In the genomic region with DNA sequence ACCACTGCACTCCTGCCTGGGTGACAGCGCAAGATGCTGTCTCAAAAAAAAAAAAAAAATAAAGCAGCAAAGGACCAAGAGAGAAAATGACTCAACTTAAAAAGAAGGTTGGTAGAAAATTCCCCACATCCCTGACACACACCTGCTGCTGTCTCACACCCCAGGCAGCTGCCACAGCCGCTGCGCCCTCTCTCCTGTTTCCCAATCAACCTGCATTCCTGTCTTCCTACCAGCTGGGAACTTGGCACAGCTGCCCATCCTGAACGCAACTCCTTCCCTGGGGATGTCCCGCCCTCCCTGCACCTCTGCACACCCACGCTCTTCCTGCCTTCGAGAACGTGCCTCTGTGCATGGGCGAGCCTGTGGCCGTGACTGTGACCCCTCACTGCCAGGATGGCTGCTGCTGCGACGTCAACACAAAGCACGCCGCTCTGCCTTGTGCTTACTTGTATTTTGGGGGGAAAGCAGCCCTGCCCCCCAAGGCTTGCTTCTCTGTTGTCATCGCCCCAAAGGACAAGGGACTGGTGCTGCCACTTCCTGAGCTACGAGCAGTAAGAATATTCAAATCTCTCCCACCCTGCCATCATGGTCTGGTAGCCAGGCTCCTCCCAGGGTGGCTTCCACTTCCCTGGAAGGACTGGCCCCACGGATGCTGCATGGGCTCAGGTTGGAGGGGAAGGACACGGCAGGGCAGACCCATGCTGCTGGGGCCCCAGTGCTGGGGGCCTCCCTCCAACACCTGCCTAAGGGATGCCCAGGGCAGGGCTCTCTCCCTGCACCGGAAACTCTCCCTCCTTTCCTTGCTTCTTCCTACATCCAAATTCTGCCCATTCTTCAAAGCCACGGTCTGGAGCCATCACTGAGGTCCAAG, we compare ENCODE assay signal across 7 cellular contexts. TPM values are rescaled to one million over a fixed set of nuclear protein-coding genes. Genes with fewer than 3 reads are reported as not detected.
A peak's percentile ranks its signal among the peaks of the same experiment; 100 is the strongest.
DNase-seq lines count a peak whose midpoint lies in the region; ATAC-seq, FAIRE-seq and TF ChIP-seq lines count a peak whose summit lies in the region.

No MANE protein-coding gene starts in this region.

- no peak for FAIRE-seq in H1 (lab: Jason Lieb, UNC)

- H2BK120ac ChIP-seq in H1 (replicated peaks; ENCODE audit: low read depth, low read length) (no peak overlapping the region), trophoblast cell (ENCODE audit: insufficient read depth, low read length, poor library complexity) (no peak overlapping the region)

- H4K91ac ChIP-seq in H1 (replicated peaks; ENCODE audit: insufficient read length, low read length) (peak overlapping the region; percentile 52), trophoblast cell (ENCODE audit: low read depth, low read length) (no peak overlapping the region)

- H2BK15ac ChIP-seq in H1 (ENCODE audit: low read length): no peak overlapping the region

- H3K18ac ChIP-seq in H1 (ENCODE audit: extremely low read depth, low read length) (peak overlapping the region; percentile 24; the same call in 1 of the 2 replicates), trophoblast cell (ENCODE audit: low read length) (peak overlapping the region; percentile 5)

- H3K4me2 ChIP-seq in OCI-LY7 (ENCODE audit: low read length) (peak overlapping the region; percentile 88), H1 (ENCODE audit: insufficient read depth in 1 of 2, low read depth in 2 of 2, low read length in 2 of 2) (0 out of 4 replicates have a peak overlapping the region, but pooled peaks of 1 of the 2 experiments have one; percentile 4), trophoblast cell (ENCODE audit: low read length) (no peak overlapping the region)

- H2AK5ac ChIP-seq in H1 (ENCODE audit: low read depth, low read length) (0 out of 2 replicates have a peak overlapping the region, but pooled peaks have one; percentile 32), trophoblast cell (ENCODE audit: low read length) (no peak overlapping the region)

- no peak overlapping the region for H3K56ac ChIP-seq in H1 (replicated peaks; ENCODE audit: insufficient read length, low read depth, low read length)

- BruUV-seq in OCI-LY7 (replicated peaks; lab: Mats Ljungman, UMichigan): no TSS peak

- H4K20me1 ChIP-seq in OCI-LY7 (ENCODE audit: insufficient read depth, low read length): peaks cover 31% of the 10 kb centered on the region
- peaks cover 12 to 51% of the 10 kb centered on the region in 2 experiments for H4K20me1 ChIP-seq in H1 (replicated peaks in 1 of 2; ENCODE audit: control insufficient read depth in 1 of 2, insufficient read depth in 2 of 2, low read length in 2 of 2)

- intact Hi-C loops in OCI-LY7 (cut with micrococcal nuclease; ENCODE audit: unreplicated experiment): no loop called here

- no peak overlapping the region for H2AFZ ChIP-seq in OCI-LY7 (ENCODE audit: low read length)
- H2AFZ ChIP-seq in H1 (ENCODE audit: low read length): no peak overlapping the region
- no peak overlapping the region for H2AFZ ChIP-seq in trophoblast cell (ENCODE audit: insufficient read depth, low read length, poor library complexity)

- H3K4me3 ChIP-seq in OCI-LY7 (ENCODE audit: low read depth, low read length, poor library complexity, severe bottlenecking) (peak overlapping the region; percentile 47), H1 (ENCODE audit: extremely low read depth in 1 of 4, insufficient read depth in 2 of 4, low read depth in 3 of 4, low read length in 4 of 4) (no peak overlapping the region), trophoblast cell (ENCODE audit: low read depth, low read length) (peak overlapping the region; percentile 41)

- H3K27me3 ChIP-seq in H1 (replicated peaks in 1 of 4; ENCODE audit: control insufficient read depth in 3 of 4, extremely low read depth in 1 of 4, insufficient read depth in 3 of 4, low read length in 3 of 4): no peaks in the 10 kb centered on the region
- no peaks in the 10 kb centered on the region for H3K27me3 ChIP-seq in trophoblast cell (ENCODE audit: insufficient read depth, low read length)

- no peak overlapping the region for H3K14ac ChIP-seq in H1 (ENCODE audit: insufficient read length)
- H3K14ac ChIP-seq in trophoblast cell (ENCODE audit: low read length): no peak overlapping the region

- H2BK5ac ChIP-seq in H1 (ENCODE audit: low read depth, low read length) (peak overlapping the region; percentile 88), trophoblast cell (ENCODE audit: low read depth, low read length, poor library complexity) (no peak overlapping the region)

- H2BK12ac ChIP-seq in H1 (ENCODE audit: low read depth, low read length) (peak overlapping the region; percentile 72; the same call in 1 of the 2 replicates), trophoblast cell (ENCODE audit: low read length) (no peak overlapping the region)

- peaks cover 10% of the 10 kb centered on the region; the same call in 1 of the 2 replicates for H3K36me3 ChIP-seq in OCI-LY7 (ENCODE audit: insufficient read depth, low read length)
- H3K36me3 ChIP-seq in H1 (ENCODE audit: control insufficient read depth in 2 of 4, insufficient read depth in 4 of 4, low read length in 3 of 4): no peaks in the 10 kb centered on the region
- peaks cover 13 to 29% of the 10 kb centered on the region in 2 experiments for H3K36me3 ChIP-seq in trophoblast cell (ENCODE audit: control insufficient read depth in 1 of 2, insufficient read depth in 2 of 2, low read length in 2 of 2)

- CTCF ChIA-PET in OCI-LY7 (lab: Charles Lee; ENCODE audit: unreplicated experiment) (no interaction called here), H1 (lab: Charles Lee; ENCODE audit: partially characterized antibody) (interaction anchor here (0.7 to 2.0 kb wide), 6 partner anchors 10 to 147 kb away, joined by 3 to 5 read pairs (median 4); no protein-coding TSS in a partner anchor)

- peak; percentile 36 for ATAC-seq in GM21360 (IDR thresholded peaks at IDR 0.05; ENCODE audit: unreplicated experiment)
- no peak for ATAC-seq in GM21576 (IDR thresholded peaks at IDR 0.05; ENCODE audit: unreplicated experiment)
- no peak for ATAC-seq in GM21447 (IDR thresholded peaks at IDR 0.05; ENCODE audit: unreplicated experiment)

- no peak for TF ChIP-seq EP300 in H1 (IDR thresholded peaks at IDR 0.05; ENCODE audit: borderline replicate concordance in 1 of 2, low read depth in 2 of 2, low read length in 2 of 2)

- peak; percentile 16 for DNase-seq in OCI-LY7 (ENCODE audit: low spot score)
- no peak for DNase-seq in H1 (ENCODE audit: low read depth in 1 of 2, low spot score in 2 of 2)
- peak; percentile 89 to 94 for DNase-seq in trophoblast cell
- no peak for DNase-seq in NCI-H146 treated with DMSO at 0.1 percent for 48 hours (lab: John Stamatoyannopoulos, UW; ENCODE audit: unreplicated experiment)

- peaks cover 52% of the 10 kb centered on the region for H3K4me1 ChIP-seq in OCI-LY7 (ENCODE audit: insufficient read depth, low read length, poor library complexity, severe bottlenecking)
- H3K4me1 ChIP-seq in H1 (replicated peaks in 1 of 4; ENCODE audit: control insufficient read depth in 3 of 4, insufficient read depth in 4 of 4, low read length in 3 of 4): peaks cover 5 to 36% (median 28%) of the 10 kb centered on the region in 4 experiments
- peaks cover 25 to 30% of the 10 kb centered on the region in 2 experiments for H3K4me1 ChIP-seq in trophoblast cell (ENCODE audit: control insufficient read depth in 1 of 2, insufficient read depth in 2 of 2, low read length in 2 of 2)

- 88% methylated on average over 19 of the region's 20 CpGs; no CpG with 5 or more reads in 1 of the 2 experiments for WGBS in H1 (ENCODE audit: extremely low coverage in 1 of 2, insufficient coverage in 1 of 2, insufficient read length in 1 of 2, insufficient replicate concordance in 2 of 2, low coverage in 1 of 2, low lambda C conversion rate in 2 of 2, missing lambda C conversion rate in 1 of 2), 2 experiments
- no CpG with 5 or more reads among the region's 20 CpGs for WGBS in trophoblast cell (ENCODE audit: extremely low coverage, insufficient coverage, insufficient read length)

- no peak for TF ChIP-seq RAD21 in H1 (IDR thresholded peaks at IDR 0.05 in 1 of 2, conservative IDR thresholded peaks at IDR 0.05 in 1 of 2; ENCODE audit: low read depth in 2 of 2, low read length in 2 of 2)

- H3K4ac ChIP-seq in H1 (replicated peaks; ENCODE audit: insufficient read length, low read depth, low read length) (no peak overlapping the region), trophoblast cell (ENCODE audit: low read depth, low read length) (peak overlapping the region; percentile 39)

- TF ChIP-seq CTCF in OCI-LY7 (conservative IDR thresholded peaks at IDR 0.05; ENCODE audit: low read length) (no peak), H1 (IDR thresholded peaks at IDR 0.05; ENCODE audit: control extremely low read depth in 1 of 3, insufficient read depth in 1 of 3, low read depth in 1 of 3, low read length in 3 of 3) (no peak)

- H4K5ac ChIP-seq in H1 (ENCODE audit: insufficient read length, low read depth, low read length): no peak overlapping the region

- TF ChIP-seq POLR2A in H1 (IDR thresholded peaks at IDR 0.05; ENCODE audit: control extremely low read depth in 1 of 2, low read depth in 2 of 2, low read length in 2 of 2): no peak

- peaks cover 19% of the 10 kb centered on the region; the same call in 1 of the 2 replicates for H3K79me2 ChIP-seq in OCI-LY7 (ENCODE audit: insufficient read depth, low read depth, low read length)
- H3K79me2 ChIP-seq in H1 (ENCODE audit: control insufficient read depth in 1 of 2, insufficient read depth in 2 of 2, low read length in 2 of 2): peaks cover 0 to 45% of the 10 kb centered on the region in 2 experiments; a peak in 2 of 4 replicates
- peaks cover 13% of the 10 kb centered on the region for H3K79me2 ChIP-seq in trophoblast cell (ENCODE audit: control insufficient read depth, insufficient read depth, low read length, poor library complexity)

- 0 out of 2 replicates have a peak overlapping the region, but pooled peaks have one; percentile 21 for H2BK20ac ChIP-seq in H1 (ENCODE audit: low read length)

- H3K27ac ChIP-seq in OCI-LY7 (ENCODE audit: low read depth, low read length, poor library complexity, severe bottlenecking) (no peak overlapping the region), H1 (ENCODE audit: low read depth, low read length) (no peak overlapping the region), trophoblast cell (ENCODE audit: low read depth, low read length) (no peak overlapping the region)

- H3K79me1 ChIP-seq in H1 (ENCODE audit: low read depth, low read length): peaks cover 14% of the 10 kb centered on the region
- peaks cover 18% of the 10 kb centered on the region for H3K79me1 ChIP-seq in trophoblast cell (ENCODE audit: low read length)

- H3K9ac ChIP-seq in H1 (replicated peaks in 1 of 4; ENCODE audit: extremely low read depth in 1 of 4, low read depth in 3 of 4, low read length in 3 of 4): no peak overlapping the region
- no peak overlapping the region for H3K9ac ChIP-seq in trophoblast cell (ENCODE audit: low read length)

- H3K23ac ChIP-seq in H1 (ENCODE audit: insufficient read length) (no peak overlapping the region), trophoblast cell (ENCODE audit: low read length) (no peak overlapping the region)

- no peaks in the 10 kb centered on the region for H3K23me2 ChIP-seq in H1 (ENCODE audit: low read depth, low read length)

- no peaks in the 10 kb centered on the region for H3K9me2 ChIP-seq in OCI-LY7 (ENCODE audit: insufficient read depth, low read length)

- POLR2A ChIA-PET in OCI-LY7 (lab: Charles Lee): no interaction called here
- POLR2A ChIA-PET in H1 (lab: Charles Lee; ENCODE audit: partially characterized antibody): interaction anchor here (0.6 to 5.8 kb wide), 7 partner anchors 16 to 1206 kb away, joined by 3 to 63 read pairs (median 4); partner anchors contain the start of gene SH3GL1

- H3K9me3 ChIP-seq in OCI-LY7 (ENCODE audit: low read length) (no peaks in the 10 kb centered on the region), H1 (ENCODE audit: insufficient read depth in 2 of 2, low read depth in 1 of 2, low read length in 1 of 2) (no peaks in the 10 kb centered on the region), trophoblast cell (ENCODE audit: insufficient read depth, low read depth, low read length) (peaks cover 3% of the 10 kb centered on the region)

- H4K12ac ChIP-seq in trophoblast cell (ENCODE audit: low read depth, low read length): no peak overlapping the region

- H4K8ac ChIP-seq in H1 (ENCODE audit: extremely low read depth, insufficient read depth, low read length): no peak overlapping the region
- H4K8ac ChIP-seq in trophoblast cell (ENCODE audit: low read depth, low read length): no peak overlapping the region

RNA-seq across cellular contexts. Expression of gene SH3GL1, which starts 20.7 kb away (rescaled TPM):
- 24.3 and 33.2 TPM in 2 replicates for total RNA-seq in OCI-LY7 (2014; rRNA removed; shearing (Covaris generic))
- 38.9 and 39.0 TPM in 2 replicates for total RNA-seq in OCI-LY7 (2022)
- 102 TPM in 2 replicates for total RNA-seq in H1 (2021; fragmentation: NEBNext Ultra II Directional; extraction: Animal tissue kit (Norgen Biotek cat#: 25700))
- 81.5 and 120 TPM in 2 replicates for polyA plus RNA-seq in H1 (2011; rRNA removed)
- polyA plus RNA-seq in H1 (2011; cell fraction: cytosol; rRNA removed): 72.0 TPM
- 90.4 TPM for polyA plus RNA-seq in H1 (2011; cell fraction: nucleus; rRNA removed)
- polyA plus RNA-seq in H1 (2012, experiment 1 of 2): 57.4 to 81.4 TPM (median 79.5 TPM) in 4 replicates
- 84.4 TPM for polyA plus RNA-seq in H1 (2012, experiment 2 of 2)
- 86.5 TPM for polyA plus RNA-seq in H1 (2013, experiment 1 of 2)
- 87.7 TPM for polyA plus RNA-seq in H1 (2013, experiment 2 of 2)
- polyA minus RNA-seq in H1 (2011; rRNA and poly(A)+ RNA removed): 18.0 and 18.8 TPM in 2 replicates
- 40.1 TPM for polyA minus RNA-seq in H1 (2011; cell fraction: cytosol; rRNA and poly(A)+ RNA removed)
- polyA minus RNA-seq in H1 (2011; cell fraction: nucleus; rRNA and poly(A)+ RNA removed): 27.2 TPM
- polyA plus RNA-seq in trophoblast cell (2013): 134 and 142 TPM in 2 replicates

RNA-seq across cellular contexts. Expression of gene CHAF1A, which starts 22.8 kb away (rescaled TPM):
- total RNA-seq in OCI-LY7 (2014; rRNA removed; shearing (Covaris generic)): 107 and 108 TPM in 2 replicates
- total RNA-seq in OCI-LY7 (2022): 119 and 128 TPM in 2 replicates
- total RNA-seq in H1 (2021; fragmentation: NEBNext Ultra II Directional; extraction: Animal tissue kit (Norgen Biotek cat#: 25700)): 146 and 147 TPM in 2 replicates
- 122 and 190 TPM in 2 replicates for polyA plus RNA-seq in H1 (2011; rRNA removed)
- 126 TPM for polyA plus RNA-seq in H1 (2011; cell fraction: cytosol; rRNA removed)
- 306 TPM for polyA plus RNA-seq in H1 (2011; cell fraction: nucleus; rRNA removed)
- polyA plus RNA-seq in H1 (2012, experiment 1 of 2): 88.0 to 134 TPM (median 124 TPM) in 4 replicates
- polyA plus RNA-seq in H1 (2012, experiment 2 of 2): 49.9 TPM
- polyA plus RNA-seq in H1 (2013, experiment 1 of 2): 98.3 TPM
- polyA plus RNA-seq in H1 (2013, experiment 2 of 2): 96.0 TPM
- polyA minus RNA-seq in H1 (2011; rRNA and poly(A)+ RNA removed): 58.2 and 63.1 TPM in 2 replicates
- 94.8 TPM for polyA minus RNA-seq in H1 (2011; cell fraction: cytosol; rRNA and poly(A)+ RNA removed)
- 110 TPM for polyA minus RNA-seq in H1 (2011; cell fraction: nucleus; rRNA and poly(A)+ RNA removed)
- polyA plus RNA-seq in trophoblast cell (2013): 27.6 and 28.9 TPM in 2 replicates

RNA-seq across cellular contexts. Expression of gene MPND, which starts 36.3 kb away (rescaled TPM):
- total RNA-seq in OCI-LY7 (2014; rRNA removed; shearing (Covaris generic)): 6.7 and 7.2 TPM in 2 replicates
- total RNA-seq in OCI-LY7 (2022): 19.1 and 19.5 TPM in 2 replicates
- total RNA-seq in H1 (2021; fragmentation: NEBNext Ultra II Directional; extraction: Animal tissue kit (Norgen Biotek cat#: 25700)): 24.2 and 27.7 TPM in 2 replicates
- 22.9 and 31.6 TPM in 2 replicates for polyA plus RNA-seq in H1 (2011; rRNA removed)
- polyA plus RNA-seq in H1 (2011; cell fraction: cytosol; rRNA removed): 25.7 TPM
- polyA plus RNA-seq in H1 (2011; cell fraction: nucleus; rRNA removed): 32.1 TPM
- 15.1 to 38.3 TPM (median 35.6 TPM) in 4 replicates for polyA plus RNA-seq in H1 (2012, experiment 1 of 2)
- 21.6 TPM for polyA plus RNA-seq in H1 (2012, experiment 2 of 2)
- polyA plus RNA-seq in H1 (2013, experiment 1 of 2): 15.0 TPM
- polyA plus RNA-seq in H1 (2013, experiment 2 of 2): 12.4 TPM
- 10.8 and 12.6 TPM in 2 replicates for polyA minus RNA-seq in H1 (2011; rRNA and poly(A)+ RNA removed)
- 13.0 TPM for polyA minus RNA-seq in H1 (2011; cell fraction: cytosol; rRNA and poly(A)+ RNA removed)
- polyA minus RNA-seq in H1 (2011; cell fraction: nucleus; rRNA and poly(A)+ RNA removed): 15.3 TPM
- polyA plus RNA-seq in trophoblast cell (2013): 13.8 and 15.3 TPM in 2 replicates

RNA-seq across cellular contexts. Expression of gene STAP2, which starts 41.0 kb away (rescaled TPM):
- 0.13 and 1.3 TPM in 2 replicates for total RNA-seq in OCI-LY7 (2014; rRNA removed; shearing (Covaris generic))
- total RNA-seq in OCI-LY7 (2022): 0.57 and 1.2 TPM in 2 replicates
- total RNA-seq in H1 (2021; fragmentation: NEBNext Ultra II Directional; extraction: Animal tissue kit (Norgen Biotek cat#: 25700)): 15.3 and 18.1 TPM in 2 replicates
- 33.6 and 37.3 TPM in 2 replicates for polyA plus RNA-seq in H1 (2011; rRNA removed)
- polyA plus RNA-seq in H1 (2011; cell fraction: cytosol; rRNA removed): 39.4 TPM
- 33.5 TPM for polyA plus RNA-seq in H1 (2011; cell fraction: nucleus; rRNA removed)
- 21.5 to 32.2 TPM (median 25.1 TPM) in 4 replicates for polyA plus RNA-seq in H1 (2012, experiment 1 of 2)
- 30.2 TPM for polyA plus RNA-seq in H1 (2012, experiment 2 of 2)
- 18.5 TPM for polyA plus RNA-seq in H1 (2013, experiment 1 of 2)
- polyA plus RNA-seq in H1 (2013, experiment 2 of 2): 19.0 TPM
- 11.4 and 11.9 TPM in 2 replicates for polyA minus RNA-seq in H1 (2011; rRNA and poly(A)+ RNA removed)
- polyA minus RNA-seq in H1 (2011; cell fraction: cytosol; rRNA and poly(A)+ RNA removed): 12.0 TPM
- 8.0 TPM for polyA minus RNA-seq in H1 (2011; cell fraction: nucleus; rRNA and poly(A)+ RNA removed)
- polyA plus RNA-seq in trophoblast cell (2013): 41.8 and 46.1 TPM in 2 replicates

Comparison
In these comparisons a context has a peak if more than half of its experiments do, and no peak if none do; other contexts are left out.
1. DNase-seq: peak in OCI-LY7 (single experiment) and trophoblast cell (2 of 2); none in H1 (0 of 2) and NCI-H146 treated with DMSO at 0.1 percent for 48 hours (single experiment).
2. H3K4me3 ChIP-seq: peak in OCI-LY7 (single experiment) and trophoblast cell (single experiment); none in H1 (0 of 4).